22 cellular contexts compared by ENCODE assay signal in genomic region chr16:9542165-9542755, GRCh38.
"Had no signal": no experiment of that assay in that cellular context is flagged by ENCODE, and none has a peak within 500 bp of the region (broad histone marks: within the 10 kb centered on the region; RNA-seq: fewer than 3 reads in every experiment).

No MANE protein-coding gene starts in this region.

- H3K27ac ChIP-seq: KMS-11, SJSA1, SK-N-MC had no signal

- H3K4me3 Mint-ChIP-seq: IgD-negative memory B cell had no signal

- DNase-seq: Kasumi-1, MV-4-11, NCI-H1048, NCI-H1105, NCI-H1417, NCI-H1436 treated with DMSO at 0.1 percent for 48 hours, NCI-H1694, NCI-H187 treated with DMSO at 0.1 percent for 48 hours, NCI-H2029 treated with DMSO at 0.1 percent for 48 hours, NCI-H2171 treated with DMSO at 0.1 percent for 48 hours, NCI-H2227 treated with DMSO at 0.1 percent for 48 hours, NCI-H524, NCI-H526 treated with DMSO at 0.1 percent for 48 hours, NCI-H748 treated with DMSO at 0.1 percent for 48 hours, Right ventricle myocardium superior, RPMI8226, SIG-M5 had no signal

- H3K27me3 ChIP-seq: SJSA1 had no signal

- H3K36me3 ChIP-seq: SJSA1 had no signal

- H3K4me1 Mint-ChIP-seq: IgD-negative memory B cell had no signal

- H3K4me1 ChIP-seq: SJSA1 had no signal

- H3K9me3 ChIP-seq: SJSA1 had no signal

- H3K4me3 ChIP-seq: K562, SJSA1, SK-N-MC had no signal

- H3K4me2 ChIP-seq: KMS-11 had no signal

- ATAC-seq: K562 had no signal

- H3K27ac Mint-ChIP-seq: IgD-negative memory B cell had no signal
